In genomic region chr7:135938563-135938962, GRCh38 we compare ENCODE assay signal across 1 cellular context.
A peak's percentile ranks its signal among the peaks of the same experiment; 100 is the strongest.
TF ChIP-seq lines count a peak whose summit lies in the region.

No MANE protein-coding gene starts in this region.

TF ChIP-seq in GM12878, 131 proteins besides CTCF, POLR2A, EP300 and RAD21 (continued from another document):
- TF ChIP-seq, protein P1, sequence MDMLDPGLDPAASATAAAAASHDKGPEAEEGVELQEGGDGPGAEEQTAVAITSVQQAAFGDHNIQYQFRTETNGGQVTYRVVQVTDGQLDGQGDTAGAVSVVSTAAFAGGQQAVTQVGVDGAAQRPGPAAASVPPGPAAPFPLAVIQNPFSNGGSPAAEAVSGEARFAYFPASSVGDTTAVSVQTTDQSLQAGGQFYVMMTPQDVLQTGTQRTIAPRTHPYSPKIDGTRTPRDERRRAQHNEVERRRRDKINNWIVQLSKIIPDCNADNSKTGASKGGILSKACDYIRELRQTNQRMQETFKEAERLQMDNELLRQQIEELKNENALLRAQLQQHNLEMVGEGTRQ (IDR thresholded peaks at IDR 0.05; ENCODE audit: borderline replicate concordance, low read depth, low read length): no peak
- TF ChIP-seq ZZZ3 (IDR thresholded peaks at IDR 0.05; ENCODE audit: control insufficient read depth, insufficient read length, low read depth): no peak
- 0 out of 2 replicates have a peak, but pooled peaks have one; percentile 50 for TF ChIP-seq ZNF687 (IDR thresholded peaks at IDR 0.05)
- peak; percentile 22; the same call in 1 of the 2 replicates for TF ChIP-seq JUNB (IDR thresholded peaks at IDR 0.05)
- no peak for TF ChIP-seq USF1 (IDR thresholded peaks at IDR 0.05; ENCODE audit: borderline replicate concordance, extremely low read length, insufficient read depth, low read depth, low read length)
- TF ChIP-seq CBFB (IDR thresholded peaks at IDR 0.05; ENCODE audit: low read depth): no peak
- TF ChIP-seq, protein P2, sequence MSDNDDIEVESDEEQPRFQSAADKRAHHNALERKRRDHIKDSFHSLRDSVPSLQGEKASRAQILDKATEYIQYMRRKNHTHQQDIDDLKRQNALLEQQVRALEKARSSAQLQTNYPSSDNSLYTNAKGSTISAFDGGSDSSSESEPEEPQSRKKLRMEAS (IDR thresholded peaks at IDR 0.05; ENCODE audit: low read depth, low read length): no peak
- no peak for TF ChIP-seq YBX1 (IDR thresholded peaks at IDR 0.05)
- peak; percentile 18; the same call in 1 of the 2 replicates for TF ChIP-seq PKNOX1 (IDR thresholded peaks at IDR 0.05)
- no peak for TF ChIP-seq CREB1 (IDR thresholded peaks at IDR 0.05; ENCODE audit: low read depth)
